ENCODE assay signal across 25 cellular contexts in genomic region chr6:126440923-126441322, GRCh38.
DNase-seq lines count a peak whose midpoint lies in the region; ATAC-seq, FAIRE-seq and TF ChIP-seq lines count a peak whose summit lies in the region.
"Had no signal": no experiment of that assay in that cellular context is flagged by ENCODE, and none has a peak within 500 bp of the region (broad histone marks: within the 10 kb centered on the region; RNA-seq: fewer than 3 reads in every experiment).

No MANE protein-coding gene starts in this region.

- RAD21 ChIA-PET in GM12878 (lab: Charles Lee; ENCODE audit: unreplicated experiment): no interaction called here

- ATAC-seq in GM21526 (IDR thresholded peaks at IDR 0.05; ENCODE audit: low FRiP score, unreplicated experiment): peak; percentile 62
- ATAC-seq in HG03378 (IDR thresholded peaks at IDR 0.05; ENCODE audit: unreplicated experiment): peak; percentile 49
- ATAC-seq in GM12878: peak; percentile 95
- ATAC-seq: HCT116 had no signal

- H3K27ac ChIP-seq in GM12878 (ENCODE audit: control insufficient read depth, insufficient read depth): no peak overlapping the region
- H3K27ac ChIP-seq: BLaER1, HL-60, KMS-11, RWPE1 had no signal

- no peak overlapping the region for H3K4me2 ChIP-seq in GM12878 (ENCODE audit: control insufficient read depth, insufficient read depth)
- H3K4me2 ChIP-seq: BLaER1, KMS-11 had no signal

- no peak overlapping the region for H2AFZ ChIP-seq in GM12878 (ENCODE audit: control insufficient read depth, low read depth, low read length)

- no peak for TF ChIP-seq POLR2A in GM12892 (IDR thresholded peaks at IDR 0.05; ENCODE audit: low read depth, low read length)
- no peak for TF ChIP-seq POLR2A in GM12878 (IDR thresholded peaks at IDR 0.05; ENCODE audit: low read depth, low read length)

- WGBS in GM12878 (ENCODE audit: insufficient coverage, insufficient replicate concordance, low lambda C conversion rate, missing lambda C conversion rate): 8% methylated on average over 2 of the region's 2 CpGs

- no peaks in the 10 kb centered on the region for H3K4me1 ChIP-seq in GM12878 (ENCODE audit: control insufficient read depth, insufficient read depth, low read length)
- H3K4me1 ChIP-seq: BLaER1 had no signal

- POLR2A ChIA-PET in GM12878 (lab: Charles Lee): interaction anchor here (1.0 kb wide), 1 partner anchor 27 kb away, joined by 4 read pairs; no protein-coding TSS in a partner anchor

- TF ChIP-seq RAD21 in GM12878 (IDR thresholded peaks at IDR 0.05; ENCODE audit: insufficient read depth, low read depth, low read length): no peak

- SMC1A ChIA-PET in GM12878 (lab: Charles Lee; ENCODE audit: uncharacterized antibody, unreplicated experiment): no interaction called here

- H4K20me1 ChIP-seq in GM12878 (ENCODE audit: control insufficient read depth, insufficient read depth): no peaks in the 10 kb centered on the region
- H4K20me1 ChIP-seq: BLaER1 had no signal

- BruUV-seq in GM12878 (replicated peaks; lab: Mats Ljungman, UMichigan): no TSS peak

- H3K4me3 ChIP-seq in GM12878: no peak overlapping the region
- H3K4me3 ChIP-seq: BLaER1 had no signal

- H3K36me3 ChIP-seq in GM12878 (ENCODE audit: control insufficient read depth in 2 of 2, insufficient read depth in 2 of 2, low read length in 1 of 2): no peaks in the 10 kb centered on the region
- H3K36me3 ChIP-seq: BLaER1 had no signal

- no peaks in the 10 kb centered on the region for H3K9me3 ChIP-seq in GM12878 (replicated peaks; ENCODE audit: control insufficient read depth, insufficient read depth, low read length)
- H3K9me3 ChIP-seq: BLaER1 had no signal

- in situ Hi-C loops in GM12878 (cut with MboI): no loop called here

- CTCF ChIA-PET in GM12878 (lab: Yijun Ruan, JAX): no interaction called here

- H3K9ac ChIP-seq in GM12878 (ENCODE audit: control insufficient read depth, insufficient read depth, low read length): no peak overlapping the region
- H3K9ac ChIP-seq: BLaER1, KMS-11 had no signal

- FAIRE-seq in GM12892 (lab: Jason Lieb, UNC) (peak; percentile 36), GM12878 (lab: Jason Lieb, UNC) (no peak), GM19239 (lab: Jason Lieb, UNC) (no peak)
- FAIRE-seq: D721Med, H1 had no signal

- no peak for TF ChIP-seq CTCF in GM12878 (IDR thresholded peaks at IDR 0.05 in 2 of 3, conservative IDR thresholded peaks at IDR 0.05 in 1 of 3; ENCODE audit: control insufficient read depth in 2 of 3, extremely low read depth in 1 of 3, insufficient read depth in 1 of 3, low read depth in 3 of 3, low read length in 3 of 3)

- H3K79me2 ChIP-seq in GM12878 (ENCODE audit: control insufficient read depth, insufficient read depth, low read length): no peaks in the 10 kb centered on the region

- TF ChIP-seq EP300 in GM12878 (IDR thresholded peaks at IDR 0.05; ENCODE audit: borderline replicate concordance in 1 of 2, control insufficient read depth in 1 of 2, low read depth in 2 of 2, low read length in 2 of 2): no peak

- no peaks in the 10 kb centered on the region for H3K27me3 ChIP-seq in GM12878 (replicated peaks in 1 of 2; ENCODE audit: control insufficient read depth in 2 of 2, insufficient read depth in 2 of 2, low read length in 1 of 2)
- H3K27me3 ChIP-seq: BLaER1 had no signal

- intact Hi-C loops in GM12878 (cut with micrococcal nuclease; ENCODE audit: unreplicated experiment): no loop called here

- DNase-seq in GM12892 (ENCODE audit: insufficient read length) (no peak), GM12878 (ENCODE audit: low read depth, low spot score) (no peak), GM19239 (ENCODE audit: insufficient read length, low spot score) (no peak), NCI-H2107 treated with DMSO at 0.1 percent for 48 hours (lab: John Stamatoyannopoulos, UW; ENCODE audit: unreplicated experiment) (no peak), NCI-H1694 (lab: John Stamatoyannopoulos, UW) (no peak)
- DNase-seq: CD4-positive, alpha-beta T cell; MM.1S; NCI-H1092; NCI-H1417 treated with DMSO at 0.1 percent for 48 hours; NCI-H187; NCI-H2081 treated with DMSO at 0.1 percent for 48 hours; NCI-H2171 treated with DMSO at 0.1 percent for 48 hours; NCI-H345; NCI-H510A treated with DMSO at 0.1 percent for 48 hours; SHP77 treated with DMSO at 0.1 percent for 48 hours; T-helper 1 cell had no signal

TF ChIP-seq in GM12878, 131 proteins besides CTCF, POLR2A, EP300 and RAD21:
- TF ChIP-seq ESRRA (IDR thresholded peaks at IDR 0.05; ENCODE audit: low read length): no peak
- TF ChIP-seq MTA2 (IDR thresholded peaks at IDR 0.05; ENCODE audit: low read depth): peak; percentile 35; the same call in 1 of the 2 replicates
- peak; percentile 64 for TF ChIP-seq PKNOX1 (IDR thresholded peaks at IDR 0.05)
